ENCODE assay signal across 22 cellular contexts in genomic region chr1:147527941-147528936, GRCh38. TPM values are rescaled to one million over a fixed set of nuclear protein-coding genes. Genes with fewer than 3 reads are reported as not detected.
DNase-seq lines count a peak whose midpoint lies in the region; ATAC-seq and TF ChIP-seq lines count a peak whose summit lies in the region.
"Had no signal": no experiment of that assay in that cellular context is flagged by ENCODE, and none has a peak within 500 bp of the region (broad histone marks: within the 10 kb centered on the region; RNA-seq: fewer than 3 reads in every experiment).

No MANE protein-coding gene starts in this region.

- no peaks in the 10 kb centered on the region for H4K20me1 ChIP-seq in osteoblast (ENCODE audit: insufficient read depth, low read length)

- DNase-seq in activated CD8-positive, alpha-beta memory T cell treated with anti-CD3 and anti-CD28 coated beads, Interleukin-2, amount 10 ng/mL, durations not matched to agents 7 days and 5 days, result no peak
- no peak for DNase-seq in activated CD8-positive, alpha-beta memory T cell treated with anti-CD3 and anti-CD28 coated beads, Interleukin-2, amount 50 U/mL, for 48 hours
- peak in 3 of 10 experiments; percentile 14 to 49 (median 31) for DNase-seq in CD4-positive, alpha-beta T cell
- peak in 8 of 34 experiments; percentile 5 to 33 (median 16) for DNase-seq in T-cell
- no peak for DNase-seq in osteoblast (ENCODE audit: insufficient read length, low spot score, missing footprints)
- DNase-seq in AG20443 (ENCODE audit: low spot score), result no peak
- DNase-seq: ACHN, dermis blood vessel endothelial cell, H7, IMR-90, left cardiac atrium, NCI-H1092, NCI-H1694 treated with DMSO at 0.1 percent for 48 hours, NCI-H526, Peyer's patch, SIG-M5, stomach, SW 1271, transverse colon had no signal

- no peaks in the 10 kb centered on the region for H3K9me3 ChIP-seq in CD4-positive, alpha-beta T cell (ENCODE audit: control insufficient read depth, low read length)
- no peaks in the 10 kb centered on the region for H3K9me3 ChIP-seq in osteoblast (ENCODE audit: low read depth, low read length)
- H3K9me3 ChIP-seq: Peyer's patch, stomach, transverse colon had no signal

- intact Hi-C loops in CD4-positive, alpha-beta T cell (cut with DNase I, micrococcal nuclease), result no loop called here

- no peaks in the 10 kb centered on the region for H3K36me3 Mint-ChIP-seq in activated CD8-positive, alpha-beta memory T cell treated with anti-CD3 and anti-CD28 coated beads, Interleukin-2, amount 10 ng/mL, durations not matched to agents 7 days and 5 days
- no peaks in the 10 kb centered on the region for H3K36me3 Mint-ChIP-seq in CD4-positive, alpha-beta T cell (ENCODE audit: low read depth)
- H3K36me3 Mint-ChIP-seq in T-cell, result no peaks in the 10 kb centered on the region
- H3K36me3 Mint-ChIP-seq: neural progenitor cell had no signal

- no peaks in the 10 kb centered on the region for H3K79me2 ChIP-seq in osteoblast (ENCODE audit: insufficient read depth, low read length)

- peaks cover 6% of the 10 kb centered on the region for H3K27me3 Mint-ChIP-seq in activated CD8-positive, alpha-beta memory T cell treated with anti-CD3 and anti-CD28 coated beads, Interleukin-2, amount 10 ng/mL, durations not matched to agents 7 days and 5 days
- no peaks in the 10 kb centered on the region for H3K27me3 Mint-ChIP-seq in CD4-positive, alpha-beta T cell
- H3K27me3 Mint-ChIP-seq in T-cell, result peaks cover 0 to 2% of the 10 kb centered on the region in 2 donors

- no peak overlapping the region for H3K27ac Mint-ChIP-seq in activated CD8-positive, alpha-beta memory T cell treated with anti-CD3 and anti-CD28 coated beads, Interleukin-2, amount 10 ng/mL, durations not matched to agents 7 days and 5 days
- no peak overlapping the region for H3K27ac Mint-ChIP-seq in CD4-positive, alpha-beta T cell
- no peak overlapping the region for H3K27ac Mint-ChIP-seq in T-cell
- H3K27ac Mint-ChIP-seq: neural progenitor cell had no signal

- no peak for TF ChIP-seq CTCF in CD4-positive, alpha-beta T cell (IDR thresholded peaks at IDR 0.05)
- no peak for TF ChIP-seq CTCF in osteoblast (IDR thresholded peaks at IDR 0.05; ENCODE audit: extremely low read depth, low read depth, low read length)

- POLR2A ChIA-PET in CD4-positive, alpha-beta T cell (lab: Charles Lee), result interaction anchor here (1.0 to 3.0 kb wide), 4 partner anchors 13 to 142 kb away, joined by 3 to 21 read pairs (median 5); partner anchors contain the start of genes ACP6 and BCL9
- POLR2A ChIA-PET in T-cell (lab: Charles Lee), result no interaction called here

- no peaks in the 10 kb centered on the region for H3K4me1 ChIP-seq in osteoblast (ENCODE audit: insufficient read depth, low read length)
- H3K4me1 ChIP-seq: neural progenitor cell, Peyer's patch, stomach, transverse colon had no signal

- CTCF ChIA-PET in activated CD8-positive, alpha-beta memory T cell treated with anti-CD3 and anti-CD28 coated beads, Interleukin-2, amount 10 ng/mL, durations not matched to agents 7 days and 5 days (lab: Charles Lee), result no interaction called here
- CTCF ChIA-PET in CD4-positive, alpha-beta T cell (lab: Charles Lee), result interaction anchor here (1.3 to 1.6 kb wide), 2 partner anchors 12 to 13 kb away, joined by 3 read pairs; no protein-coding TSS in a partner anchor
- CTCF ChIA-PET in T-cell (lab: Charles Lee), result interaction anchor here (0.5 to 1.8 kb wide), 2 partner anchors 9 to 124 kb away, joined by 5 to 6 read pairs; no protein-coding TSS in a partner anchor

- H2AFZ ChIP-seq in osteoblast (ENCODE audit: low read length), result peak overlapping the region; percentile 29
- H2AFZ ChIP-seq: neural progenitor cell had no signal

- no peak overlapping the region for H3K27ac ChIP-seq in CD4-positive, alpha-beta T cell (ENCODE audit: low read depth, low read length)
- no peak overlapping the region for H3K27ac ChIP-seq in osteoblast (ENCODE audit: low read depth, low read length)
- H3K27ac ChIP-seq: neural progenitor cell, Peyer's patch, stomach, transverse colon had no signal

- no peaks in the 10 kb centered on the region for H3K27me3 ChIP-seq in CD4-positive, alpha-beta T cell (ENCODE audit: control insufficient read depth, insufficient read depth, low read length)
- peaks cover 13% of the 10 kb centered on the region for H3K27me3 ChIP-seq in osteoblast (ENCODE audit: insufficient read depth, low read length)
- H3K27me3 ChIP-seq: neural progenitor cell, Peyer's patch, transverse colon had no signal

- no peak overlapping the region for H3K4me3 Mint-ChIP-seq in activated CD8-positive, alpha-beta memory T cell treated with anti-CD3 and anti-CD28 coated beads, Interleukin-2, amount 10 ng/mL, durations not matched to agents 7 days and 5 days
- H3K4me3 Mint-ChIP-seq in CD4-positive, alpha-beta T cell, result no peak overlapping the region
- no peak overlapping the region for H3K4me3 Mint-ChIP-seq in T-cell
- H3K4me3 Mint-ChIP-seq: neural progenitor cell had no signal

- H3K9me3 Mint-ChIP-seq in activated CD8-positive, alpha-beta memory T cell treated with anti-CD3 and anti-CD28 coated beads, Interleukin-2, amount 10 ng/mL, durations not matched to agents 7 days and 5 days (ENCODE audit: low read depth), result no peaks in the 10 kb centered on the region
- H3K9me3 Mint-ChIP-seq in CD4-positive, alpha-beta T cell, result no peaks in the 10 kb centered on the region
- H3K9me3 Mint-ChIP-seq in T-cell, result no peaks in the 10 kb centered on the region
- H3K9me3 Mint-ChIP-seq: neural progenitor cell had no signal

- H3K4me3 ChIP-seq in osteoblast (ENCODE audit: insufficient read depth, low read length), result no peak overlapping the region
- H3K4me3 ChIP-seq: neural progenitor cell, Peyer's patch, stomach, transverse colon had no signal

- no peaks in the 10 kb centered on the region for H3K4me1 Mint-ChIP-seq in activated CD8-positive, alpha-beta memory T cell treated with anti-CD3 and anti-CD28 coated beads, Interleukin-2, amount 10 ng/mL, durations not matched to agents 7 days and 5 days
- H3K4me1 Mint-ChIP-seq in CD4-positive, alpha-beta T cell (ENCODE audit: low read depth), result no peaks in the 10 kb centered on the region
- H3K4me1 Mint-ChIP-seq in T-cell, result no peaks in the 10 kb centered on the region

- no peaks in the 10 kb centered on the region for H3K36me3 ChIP-seq in osteoblast (ENCODE audit: insufficient read depth, low read length)
- H3K36me3 ChIP-seq: neural progenitor cell, Peyer's patch, stomach, transverse colon had no signal

- ATAC-seq in activated CD8-positive, alpha-beta memory T cell treated with anti-CD3 and anti-CD28 coated beads, Interleukin-2, amount 10 ng/mL, durations not matched to agents 7 days and 5 days, result peak; percentile 30
- peak; percentile 98 for ATAC-seq in CD4-positive, alpha-beta T cell (ENCODE audit: poor library complexity)
- peak; percentile 87 to 100 (median 90) for ATAC-seq in T-cell (replicated peaks in 1 of 4)
- ATAC-seq in GM21723 (IDR thresholded peaks at IDR 0.05; ENCODE audit: unreplicated experiment), result no peak
- ATAC-seq: left cardiac atrium, sciatic nerve had no signal

- H3K4me2 ChIP-seq in osteoblast (ENCODE audit: insufficient read depth, low read length), result no peak overlapping the region
- H3K4me2 ChIP-seq: neural progenitor cell had no signal

RNA-seq across cellular contexts. Expression of gene BCL9, which starts 13.1 kb away (rescaled TPM):
- 10 to 100 TPM in 1 of 2 experiments, 1 to 10 TPM in 1; 7.5 to 15.4 TPM for total RNA-seq in activated CD8-positive, alpha-beta memory T cell treated with anti-CD3 and anti-CD28 coated beads, Interleukin-2, amount 10 ng/mL, durations not matched to agents 7 days and 5 days
- 1 to 10 TPM; 9.2 TPM for total RNA-seq in CD4-positive, alpha-beta T cell
- total RNA-seq in T-cell (10 to 100 TPM; 14.9 to 19.2 (median 15.8) TPM), osteoblast (5.4 and 5.6 TPM in 2 replicates)
